1 cellular context compared by ENCODE assay signal in genomic region chr10:3754727-3755439, GRCh38.
A peak's percentile ranks its signal among the peaks of the same experiment; 100 is the strongest.
TF ChIP-seq lines count a peak whose summit lies in the region.

No MANE protein-coding gene starts in this region.

TF ChIP-seq in IMR-90, 13 proteins besides CTCF, POLR2A, EP300 and RAD21 (continued from another document):
- TF ChIP-seq ELK1 (IDR thresholded peaks at IDR 0.05; ENCODE audit: borderline replicate concordance, low read depth, low read length), result no peak
- TF ChIP-seq RCOR1 (IDR thresholded peaks at IDR 0.05; ENCODE audit: insufficient replicate concordance, low read length), result peak; percentile 94
- TF ChIP-seq CEBPB (IDR thresholded peaks at IDR 0.05; ENCODE audit: low read depth, low read length), result peak; percentile 82
- no peak for TF ChIP-seq USF2 (IDR thresholded peaks at IDR 0.05; ENCODE audit: low read depth, low read length)
